8 cellular contexts compared by ENCODE assay signal in the genomic region with DNA sequence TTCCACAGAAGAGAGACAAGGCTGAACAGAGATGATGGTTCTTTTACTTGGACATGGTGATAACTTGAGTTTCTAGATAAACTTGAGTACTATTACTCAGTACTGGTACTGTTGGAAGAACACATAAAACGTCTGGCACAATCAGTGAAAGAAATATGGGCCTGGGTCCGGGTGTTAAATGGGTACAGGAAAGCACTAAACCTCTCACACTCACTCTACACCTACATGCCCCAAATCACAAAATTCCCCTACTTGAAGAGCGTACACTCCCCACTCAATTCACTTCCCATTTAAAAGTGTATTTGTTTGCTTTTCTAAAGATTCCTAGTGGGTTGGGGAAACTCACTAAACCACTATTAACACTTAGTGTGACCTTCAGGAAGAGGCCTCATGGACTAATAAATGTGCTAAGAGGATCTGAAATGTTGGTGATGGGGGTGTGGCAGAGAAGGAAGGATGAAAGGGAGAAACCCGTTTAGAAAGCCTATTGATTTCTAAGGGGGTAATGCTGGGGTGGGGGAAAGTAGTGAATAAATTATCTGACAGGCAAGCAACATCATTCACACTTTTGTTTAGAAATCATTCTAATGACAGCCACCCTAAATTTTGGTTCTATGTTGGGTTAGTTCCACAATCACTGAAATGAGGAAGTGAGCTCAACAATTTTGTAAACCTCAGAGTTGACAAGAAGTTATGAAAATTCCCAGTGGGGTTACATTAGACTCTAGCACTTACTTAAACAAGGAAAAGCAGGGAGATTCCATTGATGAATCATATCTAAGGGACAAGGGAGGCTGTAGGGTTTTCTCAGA.
DNase-seq lines count a peak whose midpoint lies in the region; ATAC-seq and TF ChIP-seq lines count a peak whose summit lies in the region.

No MANE protein-coding gene starts in this region.

- H3K27ac ChIP-seq in coronary artery: no peak overlapping the region

- DNase-seq in amniotic epithelial cell (ENCODE audit: low read depth) (peak; percentile 54), skeletal muscle cell (ENCODE audit: low read depth) (peak; percentile 64), NCI-H1436 treated with DMSO at 0.1 percent for 48 hours (lab: John Stamatoyannopoulos, UW) (no peak), coronary artery (ENCODE audit: low spot score) (no peak), globus pallidus (ENCODE audit: low spot score) (no peak)
- DNase-seq in activated CD4-positive, alpha-beta T cell treated with anti-CD3 and anti-CD28 coated beads, Interleukin-2, amount 50 U/mL, for 4 hours: no peak

- TF ChIP-seq CTCF in coronary artery (IDR thresholded peaks at IDR 0.05): no peak

- no peak overlapping the region for H3K4me3 ChIP-seq in skeletal muscle cell (ENCODE audit: low read depth, low read length)
- H3K4me3 ChIP-seq in coronary artery: no peak overlapping the region

- ATAC-seq in GM18867 (IDR thresholded peaks at IDR 0.05; ENCODE audit: unreplicated experiment): peak; percentile 32
- peak; percentile 23 for ATAC-seq in HG03060 (IDR thresholded peaks at IDR 0.05; ENCODE audit: low read depth, unreplicated experiment)

Comparison
In these comparisons a context has a peak if more than half of its experiments do, and no peak if none do; other contexts are left out.
1. DNase-seq: peak in amniotic epithelial cell (single experiment) and skeletal muscle cell (single experiment); none in NCI-H1436 treated with DMSO at 0.1 percent for 48 hours (single experiment), coronary artery (single experiment), globus pallidus (single experiment) and activated CD4-positive, alpha-beta T cell treated with anti-CD3 and anti-CD28 coated beads, Interleukin-2, amount 50 U/mL, for 4 hours (0 of 2).